In genomic region chr12:66235626-66236281, GRCh38 we compare ENCODE assay signal across 8 cellular contexts. TPM values are rescaled to one million over a fixed set of nuclear protein-coding genes. Genes with fewer than 3 reads are reported as not detected.
DNase-seq lines count a peak whose midpoint lies in the region; ATAC-seq and TF ChIP-seq lines count a peak whose summit lies in the region.

No MANE protein-coding gene starts in this region.

- intact Hi-C loops in activated naive CD4-positive, alpha-beta T cell treated with anti-CD3 and anti-CD28 coated beads for 36 hours (cut with micrococcal nuclease), result loop anchor here (1.0 to 2.0 kb wide), 2 partner anchors 33 to 66 kb away; partner anchors contain the start of gene TMBIM4

- peaks cover 35% of the 10 kb centered on the region for H3K27me3 Mint-ChIP-seq in activated naive CD4-positive, alpha-beta T cell treated with anti-CD3 and anti-CD28 coated beads for 36 hours (ENCODE audit: low read depth)

- TF ChIP-seq CTCF in WERI-Rb-1 (IDR thresholded peaks at IDR 0.05; ENCODE audit: low read depth, low read length), result no peak

- no peak for ATAC-seq in activated naive CD4-positive, alpha-beta T cell treated with anti-CD3 and anti-CD28 coated beads, Interleukin-2, amount 50 U/mL, for 72 hours

- peaks cover 8% of the 10 kb centered on the region for H3K4me1 ChIP-seq in iPS-15b (ENCODE audit: control insufficient read depth, insufficient read depth, low read length)

- no peak overlapping the region for H3K27ac Mint-ChIP-seq in activated naive CD4-positive, alpha-beta T cell treated with anti-CD3 and anti-CD28 coated beads for 36 hours
- no peak overlapping the region for H3K27ac Mint-ChIP-seq in activated naive CD4-positive, alpha-beta T cell treated with anti-CD3 and anti-CD28 coated beads, Interleukin-2, amount 50 U/mL, for 72 hours

- H3K9me3 ChIP-seq in WERI-Rb-1 (ENCODE audit: severe bottlenecking) (no peaks in the 10 kb centered on the region), iPS-15b (ENCODE audit: control insufficient read depth, insufficient read depth, low read length) (no peaks in the 10 kb centered on the region)

- no peaks in the 10 kb centered on the region for H3K27me3 ChIP-seq in WERI-Rb-1 (ENCODE audit: insufficient read depth, low read depth, severe bottlenecking)
- H3K27me3 ChIP-seq in iPS-15b (ENCODE audit: control insufficient read depth, insufficient read depth, low read length), result peaks cover 4% of the 10 kb centered on the region

- H3K27ac ChIP-seq in WERI-Rb-1, result peak overlapping the region; percentile 47; the same call in 1 of the 2 replicates

- peaks cover 4% of the 10 kb centered on the region for H3K4me1 Mint-ChIP-seq in activated naive CD4-positive, alpha-beta T cell treated with anti-CD3 and anti-CD28 coated beads for 36 hours (ENCODE audit: low read depth)

- H3K9ac ChIP-seq in iPS-15b (ENCODE audit: low read depth, low read length), result no peak overlapping the region

- H3K36me3 Mint-ChIP-seq in activated naive CD4-positive, alpha-beta T cell treated with anti-CD3 and anti-CD28 coated beads for 36 hours (ENCODE audit: low read depth), result no peaks in the 10 kb centered on the region
- H3K36me3 Mint-ChIP-seq in activated naive CD4-positive, alpha-beta T cell treated with anti-CD3 and anti-CD28 coated beads, Interleukin-2, amount 50 U/mL, for 72 hours, result no peaks in the 10 kb centered on the region

- no peaks in the 10 kb centered on the region for H3K36me3 ChIP-seq in WERI-Rb-1
- no peaks in the 10 kb centered on the region for H3K36me3 ChIP-seq in iPS-15b (ENCODE audit: control insufficient read depth, insufficient read depth, low read length)

- H3K4me3 Mint-ChIP-seq in activated naive CD4-positive, alpha-beta T cell treated with anti-CD3 and anti-CD28 coated beads for 36 hours, result peak overlapping the region; percentile 55

- no peaks in the 10 kb centered on the region for H3K9me3 Mint-ChIP-seq in activated naive CD4-positive, alpha-beta T cell treated with anti-CD3 and anti-CD28 coated beads for 36 hours
- H3K9me3 Mint-ChIP-seq in activated naive CD4-positive, alpha-beta T cell treated with anti-CD3 and anti-CD28 coated beads, Interleukin-2, amount 50 U/mL, for 72 hours, result no peaks in the 10 kb centered on the region

- peak overlapping the region; percentile 70 for H3K4me3 ChIP-seq in WERI-Rb-1 (ENCODE audit: low read depth, low read length)
- H3K4me3 ChIP-seq in iPS-15b (ENCODE audit: low read depth, low read length), result peak overlapping the region; percentile 35

- CTCF ChIA-PET in activated naive CD4-positive, alpha-beta T cell treated with anti-CD3 and anti-CD28 coated beads for 36 hours (lab: Charles Lee), result interaction anchor here (0.7 to 1.9 kb wide), 8 partner anchors 21 to 1394 kb away, joined by 3 to 13 read pairs (median 4); partner anchors contain the start of genes LLPH and TMBIM4

- no peak for DNase-seq in activated naive CD4-positive, alpha-beta T cell treated with anti-CD3 and anti-CD28 coated beads for 36 hours
- DNase-seq in activated naive CD4-positive, alpha-beta T cell treated with anti-CD3 and anti-CD28 coated beads, Interleukin-2, amount 50 U/mL, for 72 hours (ENCODE audit: low spot score in 2 of 2), result no peak
- DNase-seq in WERI-Rb-1 (no peak), stromal cell of bone marrow (ENCODE audit: low read depth) (peak; percentile 8), amygdala (lab: John Stamatoyannopoulos, UW) (no peak), NCI-H2081 treated with DMSO at 0.1 percent for 48 hours (lab: John Stamatoyannopoulos, UW) (no peak)
- DNase-seq in NK-92 treated with Interleukin-12 subunit alpha and Interleukin-12 subunit beta, amount 100 ng/mL, for 24 hours (lab: John Stamatoyannopoulos, UW), result no peak

RNA-seq across cellular contexts. Expression of gene IRAK3, which starts 46.7 kb away (rescaled TPM):
- total RNA-seq in activated naive CD4-positive, alpha-beta T cell treated with anti-CD3 and anti-CD28 coated beads for 36 hours, result under 1 TPM; 0.32 to 0.38 TPM
- total RNA-seq in activated naive CD4-positive, alpha-beta T cell treated with anti-CD3 and anti-CD28 coated beads, Interleukin-2, amount 50 U/mL, for 72 hours, result 1 to 10 TPM in 1 of 2 donors, under 1 TPM in 1; 0.66 to 1.0 TPM
